12 cellular contexts compared by ENCODE assay signal in the genomic region with DNA sequence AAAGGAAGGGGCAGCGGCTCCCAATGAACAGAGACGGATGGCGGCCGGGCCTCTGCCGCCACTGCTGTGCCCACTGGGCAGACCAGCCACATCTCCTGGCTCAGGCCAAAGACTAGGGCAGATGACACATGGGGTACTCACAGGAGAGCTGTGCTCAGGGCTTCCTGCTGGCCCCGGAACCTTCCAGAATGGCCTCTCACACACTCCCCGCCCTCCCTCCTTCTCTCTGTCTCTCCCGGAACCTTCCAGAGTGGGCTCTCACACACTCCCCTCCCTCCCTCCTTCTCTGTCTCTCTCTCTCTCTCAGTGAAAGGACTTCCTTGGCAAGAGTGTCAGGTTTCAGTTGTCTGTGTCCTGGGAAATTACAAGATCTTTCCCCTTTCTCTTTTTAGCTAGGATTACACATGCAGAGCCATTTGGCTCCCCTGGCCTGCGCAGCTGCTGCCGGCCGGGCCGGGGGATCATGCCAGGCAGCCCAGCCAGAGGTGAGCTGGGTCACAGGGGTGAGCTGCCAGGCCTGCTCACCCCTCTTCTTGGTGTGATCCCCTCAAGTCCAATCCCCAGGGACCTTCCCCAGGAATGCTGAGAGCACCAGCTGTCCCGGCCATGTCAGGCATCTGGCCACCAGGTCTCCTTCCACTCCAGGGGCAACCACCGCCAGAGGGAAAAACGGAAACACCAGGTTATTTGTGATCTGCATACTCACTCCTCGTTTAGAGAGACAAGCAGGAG. TPM values are rescaled to one million over a fixed set of nuclear protein-coding genes. Genes with fewer than 3 reads are reported as not detected.
DNase-seq lines count a peak whose midpoint lies in the region; ATAC-seq, FAIRE-seq and TF ChIP-seq lines count a peak whose summit lies in the region.
"Had no signal": no experiment of that assay in that cellular context is flagged by ENCODE, and none has a peak within 500 bp of the region (broad histone marks: within the 10 kb centered on the region; RNA-seq: fewer than 3 reads in every experiment).

No MANE protein-coding gene starts in this region.

- peak overlapping the region; percentile 100 for H2BK12ac ChIP-seq in H1 (ENCODE audit: low read depth, low read length)

- peak overlapping the region; percentile 94 for H3K4ac ChIP-seq in H1 (replicated peaks; ENCODE audit: insufficient read length, low read depth, low read length)

- DNase-seq in A673 (ENCODE audit: low spot score) (peak; percentile 58), HTR-8/SVneo (ENCODE audit: insufficient read length, low spot score) (peak; percentile 45), H1 (ENCODE audit: low read depth in 1 of 2, low spot score in 2 of 2) (peak in 1 of 2 experiments; percentile 72), lower leg skin (ENCODE audit: low spot score in 2 of 2) (no peak), GM19240 (ENCODE audit: insufficient read length, low spot score) (no peak)
- DNase-seq in naive thymus-derived CD4-positive, alpha-beta T cell, result no peak
- DNase-seq in activated naive CD4-positive, alpha-beta T cell treated with anti-CD3 and anti-CD28 coated beads, Interleukin-2, amount 50 U/mL, for 16 hours, result no peak
- DNase-seq: KG1, WERI-Rb-1 had no signal

- H4K91ac ChIP-seq in H1 (replicated peaks; ENCODE audit: insufficient read length, low read length), result peak overlapping the region; percentile 90

- POLR2A ChIA-PET in A673 (lab: Charles Lee; ENCODE audit: low non-redundant PET) (no interaction called here), H1 (lab: Charles Lee; ENCODE audit: partially characterized antibody) (interaction anchor here (2.1 to 4.7 kb wide), 3 partner anchors 30 to 105 kb away, joined by 8 to 41 read pairs (median 29); partner anchors contain the start of gene CECR2)
- POLR2A ChIA-PET in naive thymus-derived CD4-positive, alpha-beta T cell (lab: Charles Lee), result interaction anchor here (0.7 to 1.0 kb wide), 2 partner anchors 27 to 178 kb away, joined by 3 to 4 read pairs; no protein-coding TSS in a partner anchor

- peaks cover 0 to 47% (median 23%) of the 10 kb centered on the region in 7 donors for H3K4me1 Mint-ChIP-seq in naive thymus-derived CD4-positive, alpha-beta T cell

- H2AK5ac ChIP-seq in H1 (ENCODE audit: low read depth, low read length), result peak overlapping the region; percentile 91; the same call in 1 of the 2 replicates

- peak overlapping the region in 8 of 9 donors; percentile 2 to 76 (median 48) for H3K27ac Mint-ChIP-seq in naive thymus-derived CD4-positive, alpha-beta T cell

- H3K4me1 ChIP-seq in A673 (ENCODE audit: insufficient read depth, low read length, poor library complexity, severe bottlenecking), result peaks cover 58% of the 10 kb centered on the region
- H3K4me1 ChIP-seq in H1 (replicated peaks in 1 of 4; ENCODE audit: control insufficient read depth in 3 of 4, insufficient read depth in 4 of 4, low read length in 3 of 4), result peaks cover 29 to 66% (median 50%) of the 10 kb centered on the region in 4 experiments
- H3K4me1 ChIP-seq in naive thymus-derived CD4-positive, alpha-beta T cell (ENCODE audit: control insufficient read depth in 2 of 2, insufficient read depth in 2 of 2, low read length in 2 of 2), result peaks cover 0 to 11% of the 10 kb centered on the region in 2 donors

- H3K9me3 ChIP-seq in A673 (ENCODE audit: low read depth, low read length, poor library complexity, severe bottlenecking) (no peaks in the 10 kb centered on the region), H1 (ENCODE audit: insufficient read depth in 2 of 2, low read depth in 1 of 2, low read length in 1 of 2) (no peaks in the 10 kb centered on the region)
- H3K9me3 ChIP-seq in naive thymus-derived CD4-positive, alpha-beta T cell (ENCODE audit: control insufficient read depth in 2 of 3, low read length in 3 of 3), result no peaks in the 10 kb centered on the region
- H3K9me3 ChIP-seq: neutrophil, thoracic aorta had no signal

- H3K9me3 Mint-ChIP-seq in naive thymus-derived CD4-positive, alpha-beta T cell, result no peaks in the 10 kb centered on the region

- H2BK15ac ChIP-seq in H1 (ENCODE audit: low read length), result peak overlapping the region; percentile 76; the same call in 1 of the 2 replicates

- H3K9ac ChIP-seq in H1 (replicated peaks in 1 of 4; ENCODE audit: extremely low read depth in 1 of 4, low read depth in 3 of 4, low read length in 3 of 4), result peak overlapping the region in 2 of 4 experiments; percentile 15 to 22; a peak in 3 of 7 replicates

- TF ChIP-seq POLR2A in H1 (IDR thresholded peaks at IDR 0.05; ENCODE audit: control extremely low read depth in 1 of 2, low read depth in 2 of 2, low read length in 2 of 2) (no peak), lower leg skin (IDR thresholded peaks at IDR 0.05) (no peak)

- H3K27me3 ChIP-seq in A673 (replicated peaks; ENCODE audit: insufficient read depth, low read depth, low read length, poor library complexity) (no peaks in the 10 kb centered on the region), H1 (replicated peaks in 1 of 4; ENCODE audit: control insufficient read depth in 3 of 4, extremely low read depth in 1 of 4, insufficient read depth in 3 of 4, low read length in 3 of 4) (no peaks in the 10 kb centered on the region)
- no peaks in the 10 kb centered on the region for H3K27me3 ChIP-seq in naive thymus-derived CD4-positive, alpha-beta T cell (ENCODE audit: control insufficient read depth in 2 of 2, insufficient read depth in 2 of 2, low read length in 2 of 2)

- no peaks in the 10 kb centered on the region for H3K36me3 Mint-ChIP-seq in naive thymus-derived CD4-positive, alpha-beta T cell

- peak overlapping the region; percentile 68 for H4K5ac ChIP-seq in H1 (ENCODE audit: insufficient read length, low read depth, low read length)

- ATAC-seq in naive thymus-derived CD4-positive, alpha-beta T cell, result no peak
- ATAC-seq in GM21529 (IDR thresholded peaks at IDR 0.05; ENCODE audit: unreplicated experiment), result no peak

- H3K4me3 ChIP-seq in A673 (ENCODE audit: low read depth, low read length, poor library complexity, severe bottlenecking), result no peak overlapping the region
- H3K4me3 ChIP-seq in H1 (ENCODE audit: extremely low read depth in 1 of 4, insufficient read depth in 2 of 4, low read depth in 3 of 4, low read length in 4 of 4), result peak overlapping the region in 3 of 4 experiments; percentile 1 to 21 (median 19); a peak in 4 of 8 replicates
- no peak overlapping the region for H3K4me3 ChIP-seq in naive thymus-derived CD4-positive, alpha-beta T cell (ENCODE audit: low read length)
- H3K4me3 ChIP-seq in lower leg skin (ENCODE audit: low read depth, poor library complexity, severe bottlenecking), result no peak overlapping the region
- H3K4me3 ChIP-seq: thoracic aorta had no signal

- peaks cover 0 to 5% of the 10 kb centered on the region in 2 experiments; a peak in 1 of 4 replicates for H3K79me2 ChIP-seq in H1 (ENCODE audit: control insufficient read depth in 1 of 2, insufficient read depth in 2 of 2, low read length in 2 of 2)

- H3K4me2 ChIP-seq in H1 (ENCODE audit: insufficient read depth in 1 of 2, low read depth in 2 of 2, low read length in 2 of 2), result peak overlapping the region; percentile 46 to 60

- intact Hi-C loops in A673 (cut with micrococcal nuclease; ENCODE audit: unreplicated experiment) (loop anchor here (5.0 kb wide), 3 partner anchors 47 to 238 kb away; partner anchors contain the start of genes ADA2 and CECR2), lower leg skin (cut with DNase I; ENCODE audit: low total_unique reads) (no loop called here)
- intact Hi-C loops in naive thymus-derived CD4-positive, alpha-beta T cell (cut with micrococcal nuclease), result loop anchor here in 1 of 2 donors (5.0 kb wide), 2 partner anchors 92 to 103 kb away; partner anchors contain the start of gene CECR2

- peak overlapping the region; percentile 94 for H3K27ac ChIP-seq in A673 (ENCODE audit: low read depth, low read length, poor library complexity, severe bottlenecking)
- peak overlapping the region; percentile 58 for H3K27ac ChIP-seq in H1 (ENCODE audit: low read depth, low read length)
- no peak overlapping the region for H3K27ac ChIP-seq in naive thymus-derived CD4-positive, alpha-beta T cell (ENCODE audit: low read depth, low read length)
- H3K27ac ChIP-seq: neutrophil, thoracic aorta, WERI-Rb-1 had no signal

- 49% methylated on average over 14 of the region's 16 CpGs; no CpG with 5 or more reads in 1 of the 2 experiments for WGBS in H1 (ENCODE audit: extremely low coverage in 1 of 2, insufficient coverage in 1 of 2, insufficient read length in 1 of 2, insufficient replicate concordance in 2 of 2, low coverage in 1 of 2, low lambda C conversion rate in 2 of 2, missing lambda C conversion rate in 1 of 2), 2 experiments
- 56 to 59% methylated on average over 16 of the region's 16 CpGs for WGBS in lower leg skin, 2 donors

- CTCF ChIA-PET in A673 (lab: Charles Lee), result interaction anchor here (0.6 kb wide), 1 partner anchor 10 kb away, joined by 4 read pairs; no protein-coding TSS in a partner anchor
- CTCF ChIA-PET in H1 (lab: Charles Lee; ENCODE audit: partially characterized antibody), result interaction anchor here (0.8 to 2.4 kb wide), 7 partner anchors 8 to 154 kb away, joined by 3 to 12 read pairs (median 4); partner anchors contain the start of gene CECR2
- CTCF ChIA-PET in naive thymus-derived CD4-positive, alpha-beta T cell (lab: Charles Lee), result interaction anchor here (0.6 kb wide), 1 partner anchor 15 kb away, joined by 3 read pairs; no protein-coding TSS in a partner anchor

- H3K27me3 Mint-ChIP-seq in naive thymus-derived CD4-positive, alpha-beta T cell, result no peaks in the 10 kb centered on the region

- no peak overlapping the region for H2AFZ ChIP-seq in H1 (ENCODE audit: low read length)

- H3K18ac ChIP-seq in H1 (ENCODE audit: extremely low read depth, low read length), result peak overlapping the region; percentile 97

- no peak overlapping the region for H3K23ac ChIP-seq in H1 (ENCODE audit: insufficient read length)

- TF ChIP-seq CTCF in A673 (conservative IDR thresholded peaks at IDR 0.05; ENCODE audit: low read depth, low read length) (no peak), H1 (IDR thresholded peaks at IDR 0.05; ENCODE audit: control extremely low read depth in 1 of 3, insufficient read depth in 1 of 3, low read depth in 1 of 3, low read length in 3 of 3) (no peak), lower leg skin (IDR thresholded peaks at IDR 0.05) (no peak)

- H3K4me3 Mint-ChIP-seq in naive thymus-derived CD4-positive, alpha-beta T cell, result peak overlapping the region in 1 of 10 donors; percentile 7

- FAIRE-seq in HTR-8/SVneo (lab: Jason Lieb, UNC), result no peak
- FAIRE-seq in H1 (lab: Jason Lieb, UNC), result peak; percentile 76

- H3K56ac ChIP-seq in H1 (replicated peaks; ENCODE audit: insufficient read length, low read depth, low read length), result no peak overlapping the region

- H2BK5ac ChIP-seq in H1 (ENCODE audit: low read depth, low read length), result peak overlapping the region; percentile 100

- BruUV-seq in A673 (replicated peaks; lab: Mats Ljungman, UMichigan), result no TSS peak

- peaks cover 2% of the 10 kb centered on the region; the same call in 1 of the 2 replicates for H3K79me1 ChIP-seq in H1 (ENCODE audit: low read depth, low read length)

- H4K20me1 ChIP-seq in H1 (replicated peaks in 1 of 2; ENCODE audit: control insufficient read depth in 1 of 2, insufficient read depth in 2 of 2, low read length in 2 of 2), result no peaks in the 10 kb centered on the region

- H3K14ac ChIP-seq in H1 (ENCODE audit: insufficient read length), result peak overlapping the region; percentile 0

- peak overlapping the region; percentile 97 for H2BK20ac ChIP-seq in H1 (ENCODE audit: low read length)

- H3K36me3 ChIP-seq in A673 (ENCODE audit: insufficient read depth, low read length, poor library complexity, severe bottlenecking) (no peaks in the 10 kb centered on the region), H1 (ENCODE audit: control insufficient read depth in 2 of 4, insufficient read depth in 4 of 4, low read length in 3 of 4) (no peaks in the 10 kb centered on the region)
- H3K36me3 ChIP-seq in naive thymus-derived CD4-positive, alpha-beta T cell (ENCODE audit: control insufficient read depth in 2 of 3, insufficient read depth in 3 of 3, low read length in 3 of 3), result no peaks in the 10 kb centered on the region
- H3K36me3 ChIP-seq: neutrophil, thoracic aorta, WERI-Rb-1 had no signal

- no peak for TF ChIP-seq RAD21 in H1 (IDR thresholded peaks at IDR 0.05 in 1 of 2, conservative IDR thresholded peaks at IDR 0.05 in 1 of 2; ENCODE audit: low read depth in 2 of 2, low read length in 2 of 2)

- H2BK120ac ChIP-seq in H1 (replicated peaks; ENCODE audit: low read depth, low read length), result peak overlapping the region; percentile 59

- peak overlapping the region; percentile 77 for H4K8ac ChIP-seq in H1 (ENCODE audit: extremely low read depth, insufficient read depth, low read length)

- no peak for TF ChIP-seq EP300 in H1 (IDR thresholded peaks at IDR 0.05; ENCODE audit: borderline replicate concordance in 1 of 2, low read depth in 2 of 2, low read length in 2 of 2)

- H3K23me2 ChIP-seq in H1 (ENCODE audit: low read depth, low read length), result no peaks in the 10 kb centered on the region; the same call in 1 of the 2 replicates

RNA-seq across cellular contexts. Expression of gene ADA2, which starts 45.3 kb away (rescaled TPM):
- total RNA-seq in A673 (2021) (4.1 and 4.9 TPM in 2 replicates), lower leg skin (1 to 10 TPM; 2.1 to 7.7 (median 4.6) TPM)
- 31.5 and 35.6 TPM in 2 replicates for total RNA-seq in H1 (2021; fragmentation: NEBNext Ultra II Directional; extraction: Animal tissue kit (Norgen Biotek cat#: 25700))
- 42.2 and 47.9 TPM in 2 replicates for polyA plus RNA-seq in H1 (2011; rRNA removed)
- polyA plus RNA-seq in H1 (2011; cell fraction: cytosol; rRNA removed), result 21.6 TPM
- polyA plus RNA-seq in H1 (2011; cell fraction: nucleus; rRNA removed), result 29.1 TPM
- polyA plus RNA-seq in H1 (2012, experiment 1 of 2), result 26.6 to 35.8 TPM (median 31.6 TPM) in 4 replicates
- 26.0 TPM for polyA plus RNA-seq in H1 (2012, experiment 2 of 2)
- polyA plus RNA-seq in H1 (2013, experiment 1 of 2), result 23.4 TPM
- polyA plus RNA-seq in H1 (2013, experiment 2 of 2), result 23.6 TPM
- 27.1 and 28.3 TPM in 2 replicates for polyA minus RNA-seq in H1 (2011; rRNA and poly(A)+ RNA removed)
- polyA minus RNA-seq in H1 (2011; cell fraction: cytosol; rRNA and poly(A)+ RNA removed), result 15.7 TPM
- polyA minus RNA-seq in H1 (2011; cell fraction: nucleus; rRNA and poly(A)+ RNA removed), result 14.6 TPM
- 100 to 1,000 TPM in 4 of 5 experiments, 10 to 100 TPM in 1; 96.6 to 197 (median 144) TPM for total RNA-seq in naive thymus-derived CD4-positive, alpha-beta T cell
- 100 to 1,000 TPM in 1 of 2 donors, 10 to 100 TPM in 1; 94.8 to 105 TPM for polyA plus RNA-seq in naive thymus-derived CD4-positive, alpha-beta T cell

Comparison
In these comparisons a context has a peak if more than half of its experiments do, and no peak if none do; other contexts are left out.
1. DNase-seq: peak in A673 (single experiment) and HTR-8/SVneo (single experiment); none in naive thymus-derived CD4-positive, alpha-beta T cell (0 of 9), lower leg skin (0 of 2), GM19240 (single experiment) and activated naive CD4-positive, alpha-beta T cell treated with anti-CD3 and anti-CD28 coated beads, Interleukin-2, amount 50 U/mL, for 16 hours (single experiment).
2. H3K4me3 ChIP-seq: peak in H1 (3 of 4); none in A673 (single experiment), naive thymus-derived CD4-positive, alpha-beta T cell (single experiment) and lower leg skin (single experiment).